Comparison of ENCODE assay signal across 17 cellular contexts in the genomic region with DNA sequence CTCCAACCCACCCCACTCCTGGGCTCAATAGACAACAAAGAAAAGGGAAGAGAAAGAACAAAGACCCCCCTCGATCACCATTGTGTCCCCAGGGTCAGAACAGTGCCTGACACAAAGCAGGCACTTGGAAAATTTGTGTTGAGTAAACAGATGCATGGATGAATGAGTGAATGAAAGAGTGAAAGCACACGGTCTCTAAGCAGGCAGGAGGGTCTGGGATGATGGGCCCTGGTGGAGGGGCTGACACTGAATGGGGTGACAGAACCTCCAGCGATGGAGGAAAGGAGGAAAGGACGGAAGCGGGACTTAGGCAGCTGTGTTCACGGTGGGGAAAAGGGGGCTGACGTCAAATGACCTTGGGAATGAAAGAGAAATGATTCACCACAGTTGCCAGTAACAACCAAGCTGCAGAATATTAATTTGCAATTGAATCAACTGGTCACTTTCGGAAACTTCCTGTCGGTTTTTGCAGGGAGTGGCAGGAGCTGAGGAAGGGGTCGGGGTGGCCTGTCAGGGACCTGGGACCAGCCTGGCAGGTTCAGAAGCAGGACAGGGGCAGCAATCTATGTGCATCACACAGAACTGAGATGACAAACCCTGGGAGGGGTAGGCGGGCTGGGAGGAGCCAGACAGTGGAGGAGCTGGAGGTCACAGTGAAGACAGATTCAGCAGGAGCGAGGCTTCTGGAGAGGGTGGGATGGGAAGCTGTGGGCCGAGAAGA. TPM values are rescaled to one million over a fixed set of nuclear protein-coding genes. Genes with fewer than 3 reads are reported as not detected.
DNase-seq lines count a peak whose midpoint lies in the region; FAIRE-seq and TF ChIP-seq lines count a peak whose summit lies in the region.
"Had no signal": no experiment of that assay in that cellular context is flagged by ENCODE, and none has a peak within 500 bp of the region (broad histone marks: within the 10 kb centered on the region; RNA-seq: fewer than 3 reads in every experiment).

No MANE protein-coding gene starts in this region.

- no peak for TF ChIP-seq POLR2A in testis (IDR thresholded peaks at IDR 0.05)

- H2AFZ ChIP-seq in astrocyte (ENCODE audit: low read depth, low read length) = peak overlapping the region; percentile 74

- H3K4me1 ChIP-seq in astrocyte (ENCODE audit: insufficient read depth, low read length) = peaks cover 14% of the 10 kb centered on the region
- H3K4me1 ChIP-seq in testis = peaks cover 13% of the 10 kb centered on the region
- H3K4me1 ChIP-seq: psoas muscle had no signal

- H3K27me3 Mint-ChIP-seq in astrocyte (ENCODE audit: low read depth, unreplicated experiment) = peaks cover 5% of the 10 kb centered on the region

- H3K36me3 ChIP-seq in astrocyte (ENCODE audit: insufficient read depth, low read length) = no peaks in the 10 kb centered on the region
- no peaks in the 10 kb centered on the region for H3K36me3 ChIP-seq in testis (ENCODE audit: low read depth, missing control alignments)

- peak overlapping the region; percentile 23 for H3K4me3 Mint-ChIP-seq in astrocyte (ENCODE audit: unreplicated experiment)
- H3K4me3 Mint-ChIP-seq: activated naive CD8-positive, alpha-beta T cell treated with anti-CD3 and anti-CD28 coated beads, Interleukin-2, amount 10 ng/mL, durations not matched to agents 7 days and 5 days; T-helper 2 cell treated with Interferon-gamma antibody and Interleukin-4, amounts not matched to agents 5 μg/mL and 100 μg/mL, for 36 hours had no signal

- WGBS in testis, 2 donors = 34 to 38% methylated on average over 13 of the region's 13 CpGs

- H3K36me3 Mint-ChIP-seq in astrocyte (ENCODE audit: low read depth, unreplicated experiment) = no peaks in the 10 kb centered on the region
- H3K36me3 Mint-ChIP-seq: activated naive CD8-positive, alpha-beta T cell treated with anti-CD3 and anti-CD28 coated beads, Interleukin-2, amount 10 ng/mL, durations not matched to agents 7 days and 5 days had no signal

- FAIRE-seq in HTR-8/SVneo (lab: Jason Lieb, UNC) (peak; percentile 83), astrocyte (lab: Jason Lieb, UNC) (no peak)
- FAIRE-seq: GM12891 had no signal

- no peaks in the 10 kb centered on the region for H3K79me2 ChIP-seq in astrocyte (ENCODE audit: insufficient read depth, low read length)

- DNase-seq in HTR-8/SVneo (ENCODE audit: insufficient read length, low spot score) = peak; percentile 38
- DNase-seq in astrocyte (ENCODE audit: low read depth) = peak; percentile 64
- peak; percentile 59 for DNase-seq in iPS-NIHi7 (ENCODE audit: extremely low spot score)
- DNase-seq in testis = peak; percentile 32
- DNase-seq in COLO668 (lab: John Stamatoyannopoulos, UW; ENCODE audit: unreplicated experiment) = no peak
- no peak for DNase-seq in AG08396 (ENCODE audit: low spot score)
- DNase-seq in activated CD8-positive, alpha-beta memory T cell treated with anti-CD3 and anti-CD28 coated beads for 24 hours = no peak
- DNase-seq: activated naive CD8-positive, alpha-beta T cell treated with anti-CD3 and anti-CD28 coated beads, Interleukin-2, amount 10 ng/mL, durations not matched to agents 7 days and 5 days; DMS 273 treated with DMSO at 0.1 percent for 48 hours; GOT3; mammary epithelial cell; OCI-M1; psoas muscle; stimulated activated CD4-positive, alpha-beta T cell treated with anti-CD3 and anti-CD28 coated beads, Interleukin-4, amount 100 ng/mL, for 4 hours had no signal

- H3K9ac ChIP-seq in astrocyte (ENCODE audit: low read length) = peak overlapping the region; percentile 55
- H3K9ac ChIP-seq: KMS-11 had no signal

- no peaks in the 10 kb centered on the region for H3K9me3 Mint-ChIP-seq in astrocyte (ENCODE audit: unreplicated experiment)
- H3K9me3 Mint-ChIP-seq: activated naive CD8-positive, alpha-beta T cell treated with anti-CD3 and anti-CD28 coated beads, Interleukin-2, amount 10 ng/mL, durations not matched to agents 7 days and 5 days; T-helper 2 cell treated with Interferon-gamma antibody and Interleukin-4, amounts not matched to agents 5 μg/mL and 100 μg/mL, for 36 hours had no signal

- peak overlapping the region; percentile 71 for H3K27ac Mint-ChIP-seq in astrocyte (ENCODE audit: unreplicated experiment)
- H3K27ac Mint-ChIP-seq: activated naive CD8-positive, alpha-beta T cell treated with anti-CD3 and anti-CD28 coated beads, Interleukin-2, amount 10 ng/mL, durations not matched to agents 7 days and 5 days; T-helper 2 cell treated with Interferon-gamma antibody and Interleukin-4, amounts not matched to agents 5 μg/mL and 100 μg/mL, for 36 hours had no signal

- H3K4me1 Mint-ChIP-seq in astrocyte (ENCODE audit: low read depth, unreplicated experiment) = peaks cover 8% of the 10 kb centered on the region

- H3K9me3 ChIP-seq in astrocyte (ENCODE audit: insufficient read depth, low read depth, low read length) = no peaks in the 10 kb centered on the region
- H3K9me3 ChIP-seq in testis = no peaks in the 10 kb centered on the region
- H3K9me3 ChIP-seq: psoas muscle had no signal

- H4K20me1 ChIP-seq in astrocyte (ENCODE audit: insufficient read depth, low read length) = no peaks in the 10 kb centered on the region

- intact Hi-C loops in testis (cut with DNase I; ENCODE audit: low total_unique reads) = no loop called here

- H3K27ac ChIP-seq in astrocyte (ENCODE audit: low read depth, low read length) (peak overlapping the region; percentile 32), testis (no peak overlapping the region)
- H3K27ac ChIP-seq: KMS-11, psoas muscle had no signal

- peak overlapping the region; percentile 82 for H3K4me2 ChIP-seq in astrocyte (ENCODE audit: low read length)
- H3K4me2 ChIP-seq: KMS-11 had no signal

- no peaks in the 10 kb centered on the region for H3K27me3 ChIP-seq in astrocyte (ENCODE audit: insufficient read depth, low read length)
- H3K27me3 ChIP-seq in testis = no peaks in the 10 kb centered on the region

- no peak for TF ChIP-seq CTCF in astrocyte (IDR thresholded peaks at IDR 0.05; ENCODE audit: insufficient read depth, low read depth, low read length)
- TF ChIP-seq CTCF in testis (IDR thresholded peaks at IDR 0.05) = no peak

- H3K4me3 ChIP-seq in astrocyte (ENCODE audit: insufficient read depth, low read depth, low read length) (peak overlapping the region; percentile 19), testis (no peak overlapping the region)
- H3K4me3 ChIP-seq: psoas muscle had no signal

RNA-seq across cellular contexts. Expression of a gene that starts 6.7 kb away (rescaled TPM):
- total RNA-seq in astrocyte = not detected in 2 replicates
- not detected for total RNA-seq in testis
- polyA plus RNA-seq in testis (ENCODE audit: insufficient read depth, low read depth, low replicate concordance) = not detected
- total RNA-seq: activated naive CD8-positive, alpha-beta T cell treated with anti-CD3 and anti-CD28 coated beads, Interleukin-2, amount 10 ng/mL, durations not matched to agents 7 days and 5 days; psoas muscle had no signal
- polyA plus RNA-seq: psoas muscle had no signal

RNA-seq across cellular contexts. Expression of a gene that starts 16.7 kb away (rescaled TPM):
- total RNA-seq in astrocyte (767 and 795 TPM in 2 replicates), testis (100 to 1,000 TPM; 274 to 338 TPM)
- 1,078 TPM for polyA plus RNA-seq in testis (ENCODE audit: insufficient read depth, low read depth, low replicate concordance)

RNA-seq across cellular contexts. Expression of a gene that starts 29.0 kb away (rescaled TPM):
- total RNA-seq in astrocyte = 0.46 and 0.52 TPM in 2 replicates
- 1 to 10 TPM; 2.9 to 5.3 TPM for total RNA-seq in testis
- 1.9 TPM for polyA plus RNA-seq in testis (ENCODE audit: insufficient read depth, low read depth, low replicate concordance)

Comparison
In these comparisons a context has a peak if more than half of its experiments do, and no peak if none do; other contexts are left out.
1. DNase-seq: peak in HTR-8/SVneo (single experiment), astrocyte (single experiment), iPS-NIHi7 (single experiment) and testis (single experiment); none in COLO668 (single experiment), AG08396 (single experiment) and activated CD8-positive, alpha-beta memory T cell treated with anti-CD3 and anti-CD28 coated beads for 24 hours (single experiment).